14 cellular contexts compared by ENCODE assay signal in genomic region chr6:51473996-51474975, GRCh38.
"Had no signal": no experiment of that assay in that cellular context is flagged by ENCODE, and none has a peak within 500 bp of the region (broad histone marks: within the 10 kb centered on the region; RNA-seq: fewer than 3 reads in every experiment).

No MANE protein-coding gene starts in this region.

- H3K27me3 Mint-ChIP-seq: activated naive CD4-positive, alpha-beta T cell treated with anti-CD3 and anti-CD28 coated beads, Interleukin-2, amount 50 U/mL, for 24 hours; effector memory CD8-positive, alpha-beta T cell; stimulated activated naive CD8-positive, alpha-beta T cell treated with anti-CD3 and anti-CD28 coated beads, Interleukin-15, Interleukin-2, amounts not matched to agents 100 ng/mL and 50 ng/mL, for 24 hours had no signal

- H3K27me3 ChIP-seq: body of pancreas, testis had no signal

- H3K4me3 Mint-ChIP-seq: activated naive CD4-positive, alpha-beta T cell treated with anti-CD3 and anti-CD28 coated beads, Interleukin-2, amount 50 U/mL, for 24 hours; effector memory CD8-positive, alpha-beta T cell; stimulated activated naive CD8-positive, alpha-beta T cell treated with anti-CD3 and anti-CD28 coated beads, Interleukin-15, Interleukin-2, amounts not matched to agents 100 ng/mL and 50 ng/mL, for 24 hours had no signal

- DNase-seq: activated T-cell treated with anti-CD3 and anti-CD28 coated beads, Interleukin-2, amount 50 U/mL, for 1 hour; body of pancreas; effector memory CD8-positive, alpha-beta T cell; erythroblast; left ventricle myocardium inferior; mesendoderm; stimulated activated CD4-positive, alpha-beta T cell treated with anti-CD3 and anti-CD28 coated beads, Interleukin-4, amount 100 ng/mL, for 1 hour; stimulated activated CD8-positive, alpha-beta memory T cell treated with anti-CD3 and anti-CD28 coated beads, Interleukin-4, amount 100 ng/mL, for 48 hours; T-helper 2 cell; testis had no signal

- H3K36me3 ChIP-seq: left ventricle myocardium inferior had no signal

- H3K27ac ChIP-seq: body of pancreas, left ventricle myocardium inferior, testis had no signal

- ATAC-seq: body of pancreas; effector memory CD8-positive, alpha-beta T cell had no signal

- H3K4me3 ChIP-seq: body of pancreas, left ventricle myocardium inferior, testis had no signal

- H3K4me1 Mint-ChIP-seq: activated naive CD4-positive, alpha-beta T cell treated with anti-CD3 and anti-CD28 coated beads, Interleukin-2, amount 50 U/mL, for 24 hours had no signal

- H3K4me1 ChIP-seq: body of pancreas, left ventricle myocardium inferior, testis had no signal

- H3K9me3 ChIP-seq: body of pancreas, left ventricle myocardium inferior, testis had no signal

- H3K27ac Mint-ChIP-seq: activated naive CD4-positive, alpha-beta T cell treated with anti-CD3 and anti-CD28 coated beads, Interleukin-2, amount 50 U/mL, for 24 hours; effector memory CD8-positive, alpha-beta T cell; stimulated activated naive CD8-positive, alpha-beta T cell treated with anti-CD3 and anti-CD28 coated beads, Interleukin-15, Interleukin-2, amounts not matched to agents 100 ng/mL and 50 ng/mL, for 24 hours had no signal

- H3K36me3 Mint-ChIP-seq: activated naive CD4-positive, alpha-beta T cell treated with anti-CD3 and anti-CD28 coated beads, Interleukin-2, amount 50 U/mL, for 24 hours had no signal

- FAIRE-seq: islet of Langerhans, TTC549 had no signal
